ENCODE assay signal across 2 cellular contexts in the genomic region with DNA sequence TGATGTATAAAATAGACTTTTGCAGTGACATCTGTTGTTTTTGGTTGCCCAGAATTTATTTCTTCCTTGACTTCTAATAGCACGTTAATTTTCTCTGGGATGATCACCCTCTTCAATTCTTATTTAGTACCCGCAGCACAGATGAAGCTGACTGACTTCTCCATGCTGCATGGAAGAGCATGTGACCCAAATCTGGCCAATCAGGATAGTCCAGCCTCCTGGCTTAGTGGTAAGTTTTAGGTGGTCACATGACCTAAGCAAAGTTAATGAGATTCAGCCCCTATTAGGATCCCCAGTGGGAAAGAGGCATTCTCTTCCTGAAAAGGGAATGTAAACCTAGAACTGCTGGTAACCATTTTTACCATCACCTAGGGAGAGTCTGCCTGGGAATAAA.
TF ChIP-seq lines count a peak whose summit lies in the region.

No MANE protein-coding gene starts in this region.

TF ChIP-seq in Ishikawa, 13 proteins besides CTCF, POLR2A, EP300 and RAD21:
- TF ChIP-seq, protein P1, sequence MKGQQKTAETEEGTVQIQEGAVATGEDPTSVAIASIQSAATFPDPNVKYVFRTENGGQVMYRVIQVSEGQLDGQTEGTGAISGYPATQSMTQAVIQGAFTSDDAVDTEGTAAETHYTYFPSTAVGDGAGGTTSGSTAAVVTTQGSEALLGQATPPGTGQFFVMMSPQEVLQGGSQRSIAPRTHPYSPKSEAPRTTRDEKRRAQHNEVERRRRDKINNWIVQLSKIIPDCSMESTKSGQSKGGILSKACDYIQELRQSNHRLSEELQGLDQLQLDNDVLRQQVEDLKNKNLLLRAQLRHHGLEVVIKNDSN (IDR thresholded peaks at IDR 0.05) = peak; percentile 80
- no peak for TF ChIP-seq TEAD4 (IDR thresholded peaks at IDR 0.05)

TF ChIP-seq in H1, 55 proteins besides CTCF, POLR2A, EP300 and RAD21:
- TF ChIP-seq HDAC2 (IDR thresholded peaks at IDR 0.05; ENCODE audit: borderline replicate concordance in 1 of 2, low read depth in 2 of 2, low read length in 2 of 2) (no peak), NANOG (IDR thresholded peaks at IDR 0.05; ENCODE audit: insufficient read depth, low read depth, low read length, poor library complexity, severe bottlenecking) (no peak), JUND (IDR thresholded peaks at IDR 0.05; ENCODE audit: low read length) (no peak), CREB1 (IDR thresholded peaks at IDR 0.05) (no peak), KDM1A (IDR thresholded peaks at IDR 0.05; ENCODE audit: borderline replicate concordance, low read length) (no peak), KDM4A (IDR thresholded peaks at IDR 0.05; ENCODE audit: low read depth, low read length, severe bottlenecking) (no peak)
- TF ChIP-seq, protein P2, sequence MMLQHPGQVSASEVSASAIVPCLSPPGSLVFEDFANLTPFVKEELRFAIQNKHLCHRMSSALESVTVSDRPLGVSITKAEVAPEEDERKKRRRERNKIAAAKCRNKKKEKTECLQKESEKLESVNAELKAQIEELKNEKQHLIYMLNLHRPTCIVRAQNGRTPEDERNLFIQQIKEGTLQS (IDR thresholded peaks at IDR 0.05; ENCODE audit: insufficient read depth, low read depth, low read length) = 0 out of 2 replicates have a peak, but pooled peaks have one; percentile 57
- TF ChIP-seq, protein P3, sequence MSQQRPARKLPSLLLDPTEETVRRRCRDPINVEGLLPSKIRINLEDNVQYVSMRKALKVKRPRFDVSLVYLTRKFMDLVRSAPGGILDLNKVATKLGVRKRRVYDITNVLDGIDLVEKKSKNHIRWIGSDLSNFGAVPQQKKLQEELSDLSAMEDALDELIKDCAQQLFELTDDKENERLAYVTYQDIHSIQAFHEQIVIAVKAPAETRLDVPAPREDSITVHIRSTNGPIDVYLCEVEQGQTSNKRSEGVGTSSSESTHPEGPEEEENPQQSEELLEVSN (IDR thresholded peaks at IDR 0.05) = peak; percentile 76; the same call in 1 of the 2 replicates
- TF ChIP-seq, protein P4, sequence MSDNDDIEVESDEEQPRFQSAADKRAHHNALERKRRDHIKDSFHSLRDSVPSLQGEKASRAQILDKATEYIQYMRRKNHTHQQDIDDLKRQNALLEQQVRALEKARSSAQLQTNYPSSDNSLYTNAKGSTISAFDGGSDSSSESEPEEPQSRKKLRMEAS (IDR thresholded peaks at IDR 0.05) = peak; percentile 83
- TF ChIP-seq, protein P5, sequence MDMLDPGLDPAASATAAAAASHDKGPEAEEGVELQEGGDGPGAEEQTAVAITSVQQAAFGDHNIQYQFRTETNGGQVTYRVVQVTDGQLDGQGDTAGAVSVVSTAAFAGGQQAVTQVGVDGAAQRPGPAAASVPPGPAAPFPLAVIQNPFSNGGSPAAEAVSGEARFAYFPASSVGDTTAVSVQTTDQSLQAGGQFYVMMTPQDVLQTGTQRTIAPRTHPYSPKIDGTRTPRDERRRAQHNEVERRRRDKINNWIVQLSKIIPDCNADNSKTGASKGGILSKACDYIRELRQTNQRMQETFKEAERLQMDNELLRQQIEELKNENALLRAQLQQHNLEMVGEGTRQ (IDR thresholded peaks at IDR 0.05; ENCODE audit: low read length) = peak; percentile 88
